ENCODE assay signal across 22 cellular contexts in genomic region chr17:18999394-18999793, GRCh38. TPM values are rescaled to one million over a fixed set of nuclear protein-coding genes. Genes with fewer than 3 reads are reported as not detected.
"Had no signal": no experiment of that assay in that cellular context is flagged by ENCODE, and none has a peak within 500 bp of the region (broad histone marks: within the 10 kb centered on the region; RNA-seq: fewer than 3 reads in every experiment).

No MANE protein-coding gene starts in this region.

- H3K4me3 ChIP-seq: left ventricle myocardium inferior, pancreas, prostate gland, thoracic aorta, uterus had no signal

- H3K36me3 ChIP-seq: left ventricle myocardium inferior, pancreas, prostate gland, thoracic aorta, uterus had no signal

- H3K27ac ChIP-seq: left ventricle myocardium inferior, prostate gland, thoracic aorta, uterus had no signal

- ATAC-seq: pancreas; stimulated activated naive CD8-positive, alpha-beta T cell treated with anti-CD3 and anti-CD28 coated beads, Interleukin-15, Interleukin-2, amounts not matched to agents 100 U/mL and 50 U/mL, for 24 hours had no signal

- DNase-seq: activated CD4-positive, alpha-beta T cell treated with anti-CD3 and anti-CD28 coated beads for 4 hours; activated CD4-positive, alpha-beta T cell treated with anti-CD3 and anti-CD28 coated beads, Interleukin-2, amount 50 U/mL, for 48 hours; activated CD8-positive, alpha-beta memory T cell treated with anti-CD3 and anti-CD28 coated beads for 24 hours; activated effector memory CD4-positive, alpha-beta T cell treated with Interleukin-2 at 50 U/mL for 16 hours; activated naive CD4-positive, alpha-beta T cell treated with Interleukin-2 at 50 U/mL for 16 hours; anterior cingulate cortex; endodermal cell; head of caudate nucleus; left ventricle myocardium inferior; naive B cell; nephron progenitor cell; retina; stimulated activated CD4-positive, alpha-beta T cell treated with anti-CD3 and anti-CD28 coated beads, Interleukin-4, amount 100 ng/mL, for 1 hour; stimulated activated naive CD8-positive, alpha-beta T cell treated with anti-CD3 and anti-CD28 coated beads, Interleukin-15, Interleukin-2, amounts not matched to agents 100 U/mL and 50 U/mL, for 24 hours; T-helper 1 cell; trophoblast cell; uterus had no signal

- H3K9me3 ChIP-seq: pancreas, prostate gland had no signal

- FAIRE-seq: bronchial epithelial cell, pancreas had no signal

- H3K4me1 ChIP-seq: prostate gland, uterus had no signal

- H3K27me3 ChIP-seq: pancreas, uterus had no signal

RNA-seq across cellular contexts. Expression of gene GRAP, which starts 47.4 kb away (rescaled TPM):
- total RNA-seq: bronchial epithelial cell had no signal

RNA-seq across cellular contexts. Expression of gene SLC5A10, which starts 47.4 kb away (rescaled TPM):
- total RNA-seq: bronchial epithelial cell, left ventricle myocardium inferior, lung microvascular endothelial cell, pancreas, prostate gland, thoracic aorta, uterus had no signal
